12 cellular contexts compared by ENCODE assay signal in genomic region chr15:95669146-95669922, GRCh38.
A peak's percentile ranks its signal among the peaks of the same experiment; 100 is the strongest.
DNase-seq lines count a peak whose midpoint lies in the region; ATAC-seq and TF ChIP-seq lines count a peak whose summit lies in the region.
"Had no signal": no experiment of that assay in that cellular context is flagged by ENCODE, and none has a peak within 500 bp of the region (broad histone marks: within the 10 kb centered on the region; RNA-seq: fewer than 3 reads in every experiment).

No MANE protein-coding gene starts in this region.

- H3K27ac Mint-ChIP-seq in activated naive CD8-positive, alpha-beta T cell treated with anti-CD3 and anti-CD28 coated beads, Interleukin-2, amount 10 ng/mL, durations not matched to agents 7 days and 5 days, result peak overlapping the region; percentile 21
- H3K27ac Mint-ChIP-seq in activated naive CD8-positive, alpha-beta T cell treated with anti-CD3 and anti-CD28 coated beads, Interleukin-2, amount 50 U/mL, for 24 hours, result no peak overlapping the region
- no peak overlapping the region for H3K27ac Mint-ChIP-seq in type B pancreatic cell
- no peak overlapping the region for H3K27ac Mint-ChIP-seq in stimulated activated naive B cell treated with anti-CD40 and anti-IgM and Interleukin-4, amounts not matched to agents 10 μg/mL and 1 μg/mL and 100 μg/mL, for 72 hours

- H3K4me3 ChIP-seq in fibroblast of the aortic adventitia (ENCODE audit: low read depth, low read length), result no peak overlapping the region

- POLR2A ChIA-PET in activated naive CD8-positive, alpha-beta T cell treated with anti-CD3 and anti-CD28 coated beads, Interleukin-2, amount 10 ng/mL, durations not matched to agents 7 days and 5 days (lab: Charles Lee), result no interaction called here

- no peaks in the 10 kb centered on the region for H3K36me3 Mint-ChIP-seq in activated naive CD8-positive, alpha-beta T cell treated with anti-CD3 and anti-CD28 coated beads, Interleukin-2, amount 10 ng/mL, durations not matched to agents 7 days and 5 days
- no peaks in the 10 kb centered on the region for H3K36me3 Mint-ChIP-seq in activated naive CD8-positive, alpha-beta T cell treated with anti-CD3 and anti-CD28 coated beads, Interleukin-2, amount 50 U/mL, for 24 hours (ENCODE audit: low read depth)
- no peaks in the 10 kb centered on the region for H3K36me3 Mint-ChIP-seq in type B pancreatic cell
- H3K36me3 Mint-ChIP-seq in stimulated activated naive B cell treated with anti-CD40 and anti-IgM and Interleukin-4, amounts not matched to agents 10 μg/mL and 1 μg/mL and 100 μg/mL, for 72 hours, result no peaks in the 10 kb centered on the region

- H3K4me1 Mint-ChIP-seq in activated naive CD8-positive, alpha-beta T cell treated with anti-CD3 and anti-CD28 coated beads, Interleukin-2, amount 10 ng/mL, durations not matched to agents 7 days and 5 days, result peaks cover 6% of the 10 kb centered on the region
- H3K4me1 Mint-ChIP-seq in activated naive CD8-positive, alpha-beta T cell treated with anti-CD3 and anti-CD28 coated beads, Interleukin-2, amount 50 U/mL, for 24 hours, result peaks cover 4% of the 10 kb centered on the region
- peaks cover 26% of the 10 kb centered on the region for H3K4me1 Mint-ChIP-seq in type B pancreatic cell (ENCODE audit: unreplicated experiment)
- no peaks in the 10 kb centered on the region for H3K4me1 Mint-ChIP-seq in stimulated activated naive B cell treated with anti-CD40 and anti-IgM and Interleukin-4, amounts not matched to agents 10 μg/mL and 1 μg/mL and 100 μg/mL, for 72 hours

- TF ChIP-seq CTCF in fibroblast of the aortic adventitia (IDR thresholded peaks at IDR 0.05; ENCODE audit: insufficient read depth, low read length) (no peak), type B pancreatic cell (conservative IDR thresholded peaks at IDR 0.05) (no peak)

- H3K4me3 Mint-ChIP-seq in activated naive CD8-positive, alpha-beta T cell treated with anti-CD3 and anti-CD28 coated beads, Interleukin-2, amount 10 ng/mL, durations not matched to agents 7 days and 5 days, result peak overlapping the region; percentile 45
- H3K4me3 Mint-ChIP-seq in activated naive CD8-positive, alpha-beta T cell treated with anti-CD3 and anti-CD28 coated beads, Interleukin-2, amount 50 U/mL, for 24 hours, result no peak overlapping the region
- H3K4me3 Mint-ChIP-seq in type B pancreatic cell, result peak overlapping the region; percentile 3
- no peak overlapping the region for H3K4me3 Mint-ChIP-seq in stimulated activated naive B cell treated with anti-CD40 and anti-IgM and Interleukin-4, amounts not matched to agents 10 μg/mL and 1 μg/mL and 100 μg/mL, for 72 hours

- ATAC-seq in activated naive CD8-positive, alpha-beta T cell treated with anti-CD3 and anti-CD28 coated beads, Interleukin-2, amount 10 ng/mL, durations not matched to agents 7 days and 5 days (ENCODE audit: low read depth), result no peak
- no peak for ATAC-seq in activated naive CD8-positive, alpha-beta T cell treated with anti-CD3 and anti-CD28 coated beads, Interleukin-2, amount 50 U/mL, for 24 hours
- ATAC-seq in stimulated activated naive B cell treated with anti-CD40 and anti-IgM and Interleukin-4, amounts not matched to agents 10 μg/mL and 1 μg/mL and 100 μg/mL, for 72 hours (replicated peaks), result no peak

- no peak for DNase-seq in activated naive CD8-positive, alpha-beta T cell treated with anti-CD3 and anti-CD28 coated beads, Interleukin-2, amount 10 ng/mL, durations not matched to agents 7 days and 5 days
- no peak for DNase-seq in activated naive CD8-positive, alpha-beta T cell treated with anti-CD3 and anti-CD28 coated beads, Interleukin-2, amount 50 U/mL, for 24 hours
- DNase-seq in M059J (ENCODE audit: low read depth), result peak; percentile 36
- peak; percentile 26 for DNase-seq in fibroblast of the aortic adventitia (ENCODE audit: low read depth)
- no peak for DNase-seq in type B pancreatic cell (ENCODE audit: extremely low spot score, unreplicated experiment)
- DNase-seq in stimulated activated naive B cell treated with anti-CD40 and anti-IgM and Interleukin-4, amounts not matched to agents 10 μg/mL and 1 μg/mL and 100 μg/mL, for 72 hours, result no peak
- no peak for DNase-seq in NCI-H187 treated with DMSO at 0.1 percent for 48 hours (lab: John Stamatoyannopoulos, UW)
- DNase-seq in DMS114 treated with DMSO at 0.1 percent for 48 hours (lab: John Stamatoyannopoulos, UW; ENCODE audit: unreplicated experiment), result no peak
- DNase-seq: COR-L47; effector memory CD4-positive, alpha-beta T cell; nucleus accumbens; stomach had no signal

- peaks cover 1% of the 10 kb centered on the region for H3K9me3 Mint-ChIP-seq in activated naive CD8-positive, alpha-beta T cell treated with anti-CD3 and anti-CD28 coated beads, Interleukin-2, amount 10 ng/mL, durations not matched to agents 7 days and 5 days
- H3K9me3 Mint-ChIP-seq in activated naive CD8-positive, alpha-beta T cell treated with anti-CD3 and anti-CD28 coated beads, Interleukin-2, amount 50 U/mL, for 24 hours, result no peaks in the 10 kb centered on the region
- peaks cover 13% of the 10 kb centered on the region for H3K9me3 Mint-ChIP-seq in type B pancreatic cell
- peaks cover 0 to under 1% of the 10 kb centered on the region in 2 donors for H3K9me3 Mint-ChIP-seq in stimulated activated naive B cell treated with anti-CD40 and anti-IgM and Interleukin-4, amounts not matched to agents 10 μg/mL and 1 μg/mL and 100 μg/mL, for 72 hours

- peaks cover 29% of the 10 kb centered on the region for H3K27me3 Mint-ChIP-seq in activated naive CD8-positive, alpha-beta T cell treated with anti-CD3 and anti-CD28 coated beads, Interleukin-2, amount 10 ng/mL, durations not matched to agents 7 days and 5 days
- peaks cover 5% of the 10 kb centered on the region for H3K27me3 Mint-ChIP-seq in activated naive CD8-positive, alpha-beta T cell treated with anti-CD3 and anti-CD28 coated beads, Interleukin-2, amount 50 U/mL, for 24 hours
- peaks cover 4% of the 10 kb centered on the region for H3K27me3 Mint-ChIP-seq in type B pancreatic cell
- no peaks in the 10 kb centered on the region for H3K27me3 Mint-ChIP-seq in stimulated activated naive B cell treated with anti-CD40 and anti-IgM and Interleukin-4, amounts not matched to agents 10 μg/mL and 1 μg/mL and 100 μg/mL, for 72 hours

Comparison
In these comparisons a context has a peak if more than half of its experiments do, and no peak if none do; other contexts are left out.
1. H3K4me3 Mint-ChIP-seq: peak in activated naive CD8-positive, alpha-beta T cell treated with anti-CD3 and anti-CD28 coated beads, Interleukin-2, amount 10 ng/mL, durations not matched to agents 7 days and 5 days (single experiment) and type B pancreatic cell (single experiment); none in activated naive CD8-positive, alpha-beta T cell treated with anti-CD3 and anti-CD28 coated beads, Interleukin-2, amount 50 U/mL, for 24 hours (single experiment) and stimulated activated naive B cell treated with anti-CD40 and anti-IgM and Interleukin-4, amounts not matched to agents 10 μg/mL and 1 μg/mL and 100 μg/mL, for 72 hours (0 of 2).
2. DNase-seq: peak in M059J (single experiment) and fibroblast of the aortic adventitia (single experiment); none in activated naive CD8-positive, alpha-beta T cell treated with anti-CD3 and anti-CD28 coated beads, Interleukin-2, amount 10 ng/mL, durations not matched to agents 7 days and 5 days (single experiment), activated naive CD8-positive, alpha-beta T cell treated with anti-CD3 and anti-CD28 coated beads, Interleukin-2, amount 50 U/mL, for 24 hours (single experiment), type B pancreatic cell (single experiment), stimulated activated naive B cell treated with anti-CD40 and anti-IgM and Interleukin-4, amounts not matched to agents 10 μg/mL and 1 μg/mL and 100 μg/mL, for 72 hours (single experiment), NCI-H187 treated with DMSO at 0.1 percent for 48 hours (single experiment) and DMS114 treated with DMSO at 0.1 percent for 48 hours (single experiment).